In genomic region chr11:114034956-114035355, GRCh38 we compare ENCODE assay signal across 30 cellular contexts. TPM values are rescaled to one million over a fixed set of nuclear protein-coding genes. Genes with fewer than 3 reads are reported as not detected.
"Had no signal": no experiment of that assay in that cellular context is flagged by ENCODE, and none has a peak within 500 bp of the region (broad histone marks: within the 10 kb centered on the region; RNA-seq: fewer than 3 reads in every experiment).

No MANE protein-coding gene starts in this region.

- H3K4me1 Mint-ChIP-seq: activated CD4-positive, alpha-beta T cell treated with anti-CD3 and anti-CD28 coated beads for 36 hours; activated naive CD4-positive, alpha-beta T cell treated with anti-CD3 and anti-CD28 coated beads, Interleukin-2, amount 10 ng/mL, durations not matched to agents 7 days and 5 days; activated T-helper 17 cell treated with anti-CD3 and anti-CD28 coated beads, Interleukin-2, amount 50 U/mL, for 72 hours had no signal

- H3K27ac ChIP-seq: breast epithelium, colonic mucosa had no signal

- H3K9me3 ChIP-seq: adrenal gland, breast epithelium, colonic mucosa had no signal

- H3K27ac Mint-ChIP-seq: activated CD4-positive, alpha-beta memory T cell treated with anti-CD3 and anti-CD28 coated beads, Interleukin-2, amount 10 ng/mL, durations not matched to agents 7 days and 5 days; activated CD4-positive, alpha-beta T cell treated with anti-CD3 and anti-CD28 coated beads for 36 hours; activated naive CD4-positive, alpha-beta T cell treated with anti-CD3 and anti-CD28 coated beads, Interleukin-2, amount 10 ng/mL, durations not matched to agents 7 days and 5 days; activated naive CD8-positive, alpha-beta T cell treated with anti-CD3 and anti-CD28 coated beads, Interleukin-2, amount 10 ng/mL, durations not matched to agents 7 days and 5 days; activated T-helper 17 cell treated with anti-CD3 and anti-CD28 coated beads, Interleukin-2, amount 50 U/mL, for 72 hours; T-cell had no signal

- H3K36me3 ChIP-seq: adrenal gland, breast epithelium, colonic mucosa had no signal

- H3K4me1 ChIP-seq: breast epithelium, colonic mucosa had no signal

- H3K36me3 Mint-ChIP-seq: activated naive CD4-positive, alpha-beta T cell treated with anti-CD3 and anti-CD28 coated beads, Interleukin-2, amount 10 ng/mL, durations not matched to agents 7 days and 5 days; activated naive CD8-positive, alpha-beta T cell treated with anti-CD3 and anti-CD28 coated beads, Interleukin-2, amount 10 ng/mL, durations not matched to agents 7 days and 5 days; T-cell had no signal

- H3K9me3 Mint-ChIP-seq: activated CD4-positive, alpha-beta memory T cell treated with anti-CD3 and anti-CD28 coated beads, Interleukin-2, amount 10 ng/mL, durations not matched to agents 7 days and 5 days; activated naive CD4-positive, alpha-beta T cell treated with anti-CD3 and anti-CD28 coated beads, Interleukin-2, amount 10 ng/mL, durations not matched to agents 7 days and 5 days; activated naive CD8-positive, alpha-beta T cell treated with anti-CD3 and anti-CD28 coated beads, Interleukin-2, amount 10 ng/mL, durations not matched to agents 7 days and 5 days; activated T-helper 17 cell treated with anti-CD3 and anti-CD28 coated beads, Interleukin-2, amount 50 U/mL, for 72 hours; T-cell had no signal

- H3K4me3 Mint-ChIP-seq: activated CD4-positive, alpha-beta memory T cell treated with anti-CD3 and anti-CD28 coated beads, Interleukin-2, amount 10 ng/mL, durations not matched to agents 7 days and 5 days; activated CD4-positive, alpha-beta T cell treated with anti-CD3 and anti-CD28 coated beads for 36 hours; activated naive CD4-positive, alpha-beta T cell treated with anti-CD3 and anti-CD28 coated beads, Interleukin-2, amount 10 ng/mL, durations not matched to agents 7 days and 5 days; activated naive CD8-positive, alpha-beta T cell treated with anti-CD3 and anti-CD28 coated beads, Interleukin-2, amount 10 ng/mL, durations not matched to agents 7 days and 5 days; activated T-helper 17 cell treated with anti-CD3 and anti-CD28 coated beads, Interleukin-2, amount 50 U/mL, for 72 hours; T-cell had no signal

- H3K4me3 ChIP-seq: adrenal gland, breast epithelium, colonic mucosa had no signal

- ATAC-seq: activated CD4-positive, alpha-beta T cell treated with anti-CD3 and anti-CD28 coated beads for 36 hours; activated T-helper 17 cell treated with anti-CD3 and anti-CD28 coated beads, Interleukin-2, amount 50 U/mL, for 72 hours; T-cell had no signal

- FAIRE-seq: RCC 7860 had no signal

- H3K27me3 ChIP-seq: adrenal gland, breast epithelium, colonic mucosa had no signal

- DNase-seq: activated CD4-positive, alpha-beta memory T cell treated with anti-CD3 and anti-CD28 coated beads, Interleukin-2, amount 10 ng/mL, durations not matched to agents 7 days and 5 days; activated CD4-positive, alpha-beta T cell treated with anti-CD3 and anti-CD28 coated beads for 36 hours; activated CD4-positive, alpha-beta T cell treated with anti-CD3 and anti-CD28 coated beads, Interleukin-2, amount 50 U/mL, for 1 hour; activated CD4-positive, CD25-positive, alpha-beta regulatory T cell; activated gamma-delta T cell; activated naive CD4-positive, alpha-beta T cell treated with anti-CD3 and anti-CD28 coated beads, Interleukin-2, amount 10 ng/mL, durations not matched to agents 7 days and 5 days; activated naive CD8-positive, alpha-beta T cell treated with anti-CD3 and anti-CD28 coated beads, Interleukin-2, amount 10 ng/mL, durations not matched to agents 7 days and 5 days; activated T-cell treated with anti-CD3 and anti-CD28 coated beads for 4 hours; activated T-cell treated with anti-CD3 and anti-CD28 coated beads, Interleukin-2, amount 50 U/mL, for 48 hours; adrenal gland; anterior cingulate cortex; caudate nucleus; colonic mucosa; KG1; NCI-H1105; NCI-H1436; NCI-H1694 treated with DMSO at 0.1 percent for 48 hours; NCI-H2029 treated with DMSO at 0.1 percent for 48 hours; NCI-H345; NCI-H510A; NCI-H69; PC-3; SHP77; T-cell; T-helper 2 cell had no signal

RNA-seq across cellular contexts. Expression of gene ZBTB16, which starts 24.6 kb away (rescaled TPM):
- total RNA-seq: M059J, PC-3, SK-MEL-5 had no signal
